ENCODE assay signal across 16 cellular contexts in the genomic region with DNA sequence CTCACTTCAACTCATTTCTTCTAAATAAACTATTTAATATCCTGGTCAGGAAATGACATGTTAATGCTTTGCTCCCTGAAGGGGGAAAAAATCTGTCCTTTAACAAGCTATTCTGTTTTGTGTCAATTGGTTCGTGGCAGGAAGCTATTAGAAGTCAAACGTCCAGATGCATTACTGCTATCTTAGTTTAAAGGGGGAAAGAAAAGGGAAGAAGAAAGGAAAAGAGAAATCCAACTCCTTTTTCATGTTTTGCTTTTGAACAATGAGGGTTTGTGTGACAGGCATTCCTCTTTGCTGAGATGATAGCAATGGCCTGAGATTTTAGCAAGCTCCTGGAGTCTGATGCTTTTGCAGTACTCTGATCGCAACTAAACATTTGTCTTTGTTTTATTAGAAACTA. TPM values are rescaled to one million over a fixed set of nuclear protein-coding genes. Genes with fewer than 3 reads are reported as not detected.
DNase-seq lines count a peak whose midpoint lies in the region; ATAC-seq and TF ChIP-seq lines count a peak whose summit lies in the region.
"Had no signal": no experiment of that assay in that cellular context is flagged by ENCODE, and none has a peak within 500 bp of the region (broad histone marks: within the 10 kb centered on the region; RNA-seq: fewer than 3 reads in every experiment).

No MANE protein-coding gene starts in this region.

- peak overlapping the region; percentile 28 for H3K27ac ChIP-seq in A673 (ENCODE audit: low read depth, low read length, poor library complexity, severe bottlenecking)
- H3K27ac ChIP-seq in rectal smooth muscle tissue (ENCODE audit: low read depth, low read length): peak overlapping the region; percentile 54
- no peak overlapping the region for H3K27ac ChIP-seq in body of pancreas

- ATAC-seq in body of pancreas (no peak), GM18909 (IDR thresholded peaks at IDR 0.05; ENCODE audit: poor library complexity, unreplicated experiment) (no peak)
- no peak for ATAC-seq in activated CD8-positive, alpha-beta memory T cell treated with anti-CD3 and anti-CD28 coated beads, Interleukin-2, amount 10 ng/mL, durations not matched to agents 7 days and 5 days

- no peak overlapping the region for H3K9ac ChIP-seq in rectal smooth muscle tissue (ENCODE audit: low read length)

- H3K4me1 ChIP-seq in A673 (ENCODE audit: insufficient read depth, low read length, poor library complexity, severe bottlenecking) (peaks cover 5% of the 10 kb centered on the region), rectal smooth muscle tissue (ENCODE audit: control insufficient read depth, insufficient read depth, low read length) (peaks cover 14% of the 10 kb centered on the region), body of pancreas (no peaks in the 10 kb centered on the region)

- intact Hi-C loops in A673 (cut with micrococcal nuclease; ENCODE audit: unreplicated experiment) (no loop called here), body of pancreas (cut with DNase I) (no loop called here)

- in situ Hi-C loops in SK-MEL-5 (cut with HindIII; ENCODE audit: low pct_unique_long_range_greater_than_20kb, low sequenced_read_pairs): loop anchor here (25.0 kb wide), 1 partner anchor 196 kb away; no protein-coding TSS in a partner anchor

- H3K4me3 ChIP-seq in A673 (ENCODE audit: low read depth, low read length, poor library complexity, severe bottlenecking) (no peak overlapping the region), rectal smooth muscle tissue (ENCODE audit: low read length) (no peak overlapping the region), body of pancreas (no peak overlapping the region)

- peaks cover 26% of the 10 kb centered on the region for H3K4me1 Mint-ChIP-seq in activated CD8-positive, alpha-beta memory T cell treated with anti-CD3 and anti-CD28 coated beads, Interleukin-2, amount 10 ng/mL, durations not matched to agents 7 days and 5 days

- DNase-seq in A673 (ENCODE audit: low spot score) (no peak), SK-MEL-5 (ENCODE audit: low read depth, low spot score) (peak; percentile 53), foreskin melanocyte (peak; percentile 61), body of pancreas (no peak), NCI-H2171 treated with DMSO at 0.1 percent for 48 hours (lab: John Stamatoyannopoulos, UW) (no peak)
- DNase-seq in activated CD8-positive, alpha-beta memory T cell treated with anti-CD3 and anti-CD28 coated beads, Interleukin-2, amount 10 ng/mL, durations not matched to agents 7 days and 5 days: no peak
- DNase-seq: COR-L47; KG1; NCI-H1436; NCI-H2029; NCI-H2171; NCI-H446 treated with DMSO at 0.1 percent for 48 hours; NK-92 treated with Interleukin-12 subunit alpha and Interleukin-12 subunit beta, amount 100 ng/mL, for 24 hours had no signal

- no peaks in the 10 kb centered on the region for H3K9me3 Mint-ChIP-seq in activated CD8-positive, alpha-beta memory T cell treated with anti-CD3 and anti-CD28 coated beads, Interleukin-2, amount 10 ng/mL, durations not matched to agents 7 days and 5 days (ENCODE audit: low read depth)

- BruUV-seq in A673 (replicated peaks; lab: Mats Ljungman, UMichigan): TSS peak; percentile 52

- no peak for TF ChIP-seq POLR2A in body of pancreas (IDR thresholded peaks at IDR 0.05)

- H3K27me3 ChIP-seq in A673 (replicated peaks; ENCODE audit: insufficient read depth, low read depth, low read length, poor library complexity) (no peaks in the 10 kb centered on the region), rectal smooth muscle tissue (ENCODE audit: control insufficient read depth, insufficient read depth, low read length) (no peaks in the 10 kb centered on the region), body of pancreas (no peaks in the 10 kb centered on the region)

- H3K9me3 ChIP-seq in A673 (ENCODE audit: low read depth, low read length, poor library complexity, severe bottlenecking) (no peaks in the 10 kb centered on the region), body of pancreas (no peaks in the 10 kb centered on the region)

- H3K27me3 Mint-ChIP-seq in activated CD8-positive, alpha-beta memory T cell treated with anti-CD3 and anti-CD28 coated beads, Interleukin-2, amount 10 ng/mL, durations not matched to agents 7 days and 5 days: no peaks in the 10 kb centered on the region

- H3K4me3 Mint-ChIP-seq in activated CD8-positive, alpha-beta memory T cell treated with anti-CD3 and anti-CD28 coated beads, Interleukin-2, amount 10 ng/mL, durations not matched to agents 7 days and 5 days: no peak overlapping the region
- H3K4me3 Mint-ChIP-seq: CD14-positive monocyte had no signal

- POLR2A ChIA-PET in A673 (lab: Charles Lee; ENCODE audit: low non-redundant PET): no interaction called here

- no peak overlapping the region for H3K27ac Mint-ChIP-seq in activated CD8-positive, alpha-beta memory T cell treated with anti-CD3 and anti-CD28 coated beads, Interleukin-2, amount 10 ng/mL, durations not matched to agents 7 days and 5 days
- H3K27ac Mint-ChIP-seq: CD14-positive monocyte had no signal

- WGBS in body of pancreas, 2 donors: 51 to 75% methylated on average over 3 of the region's 3 CpGs

- CTCF ChIA-PET in A673 (lab: Charles Lee): no interaction called here
- CTCF ChIA-PET in activated CD8-positive, alpha-beta memory T cell treated with anti-CD3 and anti-CD28 coated beads, Interleukin-2, amount 10 ng/mL, durations not matched to agents 7 days and 5 days (lab: Charles Lee): interaction anchor here (1.2 kb wide), 1 partner anchor 11 kb away, joined by 3 read pairs; no protein-coding TSS in a partner anchor

- H3K36me3 Mint-ChIP-seq in activated CD8-positive, alpha-beta memory T cell treated with anti-CD3 and anti-CD28 coated beads, Interleukin-2, amount 10 ng/mL, durations not matched to agents 7 days and 5 days: peaks cover 6% of the 10 kb centered on the region
- H3K36me3 Mint-ChIP-seq: CD14-positive monocyte had no signal

- H3K36me3 ChIP-seq in A673 (ENCODE audit: insufficient read depth, low read length, poor library complexity, severe bottlenecking) (peaks cover 63% of the 10 kb centered on the region), rectal smooth muscle tissue (ENCODE audit: control insufficient read depth, insufficient read depth, low read length) (peaks cover 2% of the 10 kb centered on the region), body of pancreas (replicated peaks in 1 of 2; ENCODE audit: insufficient read depth in 1 of 2, low read depth in 2 of 2) (peaks cover 0 to 1% of the 10 kb centered on the region in 2 donors)

- TF ChIP-seq CTCF in A673 (conservative IDR thresholded peaks at IDR 0.05; ENCODE audit: low read depth, low read length): no peak
- no peak for TF ChIP-seq CTCF in body of pancreas (IDR thresholded peaks at IDR 0.05)

RNA-seq across cellular contexts. Expression of a gene that starts 24.6 kb away (rescaled TPM):
- total RNA-seq in A673 (2021): 92.3 and 100.0 TPM in 2 replicates
- total RNA-seq in SK-MEL-5 (2014; rRNA removed; shearing (Covaris generic)): 145 and 185 TPM in 2 replicates
- 222 and 270 TPM in 2 replicates for polyA plus RNA-seq in SK-MEL-5 (2015; cell fraction: cytosol; rRNA removed)
- 563 and 583 TPM in 2 replicates for polyA plus RNA-seq in SK-MEL-5 (2015; cell fraction: nucleus; rRNA removed)
- 10 to 100 TPM; 49.3 to 99.2 TPM for total RNA-seq in body of pancreas
- 10 to 100 TPM; 14.3 to 28.5 TPM for total RNA-seq in activated CD8-positive, alpha-beta memory T cell treated with anti-CD3 and anti-CD28 coated beads, Interleukin-2, amount 10 ng/mL, durations not matched to agents 7 days and 5 days

Comparison
In these comparisons a context has a peak if more than half of its experiments do, and no peak if none do; other contexts are left out.
1. DNase-seq: peak in SK-MEL-5 (single experiment) and foreskin melanocyte (single experiment); none in A673 (single experiment), body of pancreas (0 of 4), activated CD8-positive, alpha-beta memory T cell treated with anti-CD3 and anti-CD28 coated beads, Interleukin-2, amount 10 ng/mL, durations not matched to agents 7 days and 5 days (single experiment) and NCI-H2171 treated with DMSO at 0.1 percent for 48 hours (single experiment).
2. H3K27ac ChIP-seq: peak in A673 (single experiment) and rectal smooth muscle tissue (single experiment); none in body of pancreas (0 of 4).